In the genomic region with DNA sequence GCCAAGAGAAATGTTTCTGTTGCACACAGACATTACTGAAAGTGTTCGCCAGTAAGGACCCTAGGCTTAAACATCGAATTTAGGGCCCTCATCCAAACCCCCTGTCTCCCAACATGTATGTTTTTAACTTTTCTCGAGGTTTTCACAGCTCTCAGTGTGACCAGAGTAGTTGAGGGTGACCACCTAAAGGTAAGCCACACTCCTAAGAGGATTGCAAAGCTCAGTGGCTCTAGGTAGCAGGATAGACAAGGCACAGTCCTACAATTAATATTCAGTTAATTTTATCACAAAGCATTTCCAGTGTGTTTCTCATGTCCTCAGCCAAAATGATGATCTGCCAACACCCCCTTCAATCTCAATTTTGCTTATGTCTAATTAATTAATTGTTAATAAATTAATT, we compare ENCODE assay signal across 8 cellular contexts.
DNase-seq lines count a peak whose midpoint lies in the region; ATAC-seq and TF ChIP-seq lines count a peak whose summit lies in the region.

No MANE protein-coding gene starts in this region.

- H3K27ac ChIP-seq in RWPE2 (ENCODE audit: poor library complexity, severe bottlenecking) = peak overlapping the region; percentile 55

- TF ChIP-seq CTCF in RWPE2 (IDR thresholded peaks at IDR 0.05; ENCODE audit: poor library complexity, severe bottlenecking) (no peak), fibroblast of mammary gland (conservative IDR thresholded peaks at IDR 0.05; ENCODE audit: control insufficient read depth, insufficient read depth, low read depth, low read length) (no peak), retinal pigment epithelial cell (conservative IDR thresholded peaks at IDR 0.05; ENCODE audit: low read depth, low read length) (no peak)

- DNase-seq in RWPE2 (ENCODE audit: low spot score) (no peak), fibroblast of mammary gland (ENCODE audit: low read depth) (no peak), retinal pigment epithelial cell (ENCODE audit: low read depth) (no peak), NK-92 (lab: John Stamatoyannopoulos, UW; ENCODE audit: unreplicated experiment) (no peak), AG20443 (ENCODE audit: low spot score) (no peak), foreskin melanocyte (no peak), NCI-H2081 (lab: John Stamatoyannopoulos, UW) (no peak)

- H3K36me3 ChIP-seq in RWPE2 (ENCODE audit: low read depth) = no peaks in the 10 kb centered on the region

- H3K27me3 ChIP-seq in RWPE2 (ENCODE audit: insufficient read depth, poor library complexity, severe bottlenecking) = no peaks in the 10 kb centered on the region

- H3K4me3 ChIP-seq in RWPE2 (ENCODE audit: severe bottlenecking) = peak overlapping the region; percentile 73
- peak overlapping the region; percentile 92 for H3K4me3 ChIP-seq in fibroblast of mammary gland (ENCODE audit: control insufficient read depth, low read depth, low read length)
- H3K4me3 ChIP-seq in retinal pigment epithelial cell (ENCODE audit: low read length) = peak overlapping the region; percentile 94

- no peaks in the 10 kb centered on the region for H3K4me1 ChIP-seq in RWPE2 (ENCODE audit: insufficient read depth, poor library complexity, severe bottlenecking)

- no peaks in the 10 kb centered on the region for H3K9me3 ChIP-seq in RWPE2 (ENCODE audit: severe bottlenecking)

- peak; percentile 0 for ATAC-seq in GM18870 (IDR thresholded peaks at IDR 0.05; ENCODE audit: unreplicated experiment)
- no peak for ATAC-seq in RWPE2 (ENCODE audit: low read depth)
